In genomic region chr11:65988791-65989592, GRCh38 we compare ENCODE assay signal across 8 cellular contexts. TPM values are rescaled to one million over a fixed set of nuclear protein-coding genes. Genes with fewer than 3 reads are reported as not detected.
DNase-seq lines count a peak whose midpoint lies in the region; ATAC-seq and TF ChIP-seq lines count a peak whose summit lies in the region.

No MANE protein-coding gene starts in this region.

- ATAC-seq in HG02588 (IDR thresholded peaks at IDR 0.05; ENCODE audit: unreplicated experiment), result peak; percentile 88

- peaks cover 23% of the 10 kb centered on the region for H3K36me3 ChIP-seq in SJSA1
- H3K36me3 ChIP-seq in tibial artery, result peaks cover 0 to 2% (median 0%) of the 10 kb centered on the region in 3 donors

- no peaks in the 10 kb centered on the region for H3K4me1 ChIP-seq in SJSA1 (replicated peaks)
- H3K4me1 ChIP-seq in tibial artery, result peaks cover 0 to 17% (median 0%) of the 10 kb centered on the region in 4 donors

- no peak overlapping the region for H3K27ac ChIP-seq in SJSA1
- H3K27ac ChIP-seq in tibial artery, result peak overlapping the region in 1 of 2 donors; percentile 46

- H3K9me3 Mint-ChIP-seq in osteocyte (ENCODE audit: unreplicated experiment), result no peaks in the 10 kb centered on the region

- peak overlapping the region; percentile 73 for H3K27ac Mint-ChIP-seq in osteocyte (ENCODE audit: unreplicated experiment)

- peaks cover 5% of the 10 kb centered on the region for H3K4me1 Mint-ChIP-seq in osteocyte (ENCODE audit: unreplicated experiment)

- H3K27me3 ChIP-seq in SJSA1 (replicated peaks) (no peaks in the 10 kb centered on the region), tibial artery (no peaks in the 10 kb centered on the region)

- intact Hi-C loops in tibial artery (cut with DNase I; ENCODE audit: low total_unique reads), result loop anchor here (2.0 to 10.0 kb wide), 3 partner anchors 33 to 284 kb away; no protein-coding TSS in a partner anchor

- peak; percentile 91 for DNase-seq in GM04504 (ENCODE audit: low read depth)
- peak; percentile 78 for DNase-seq in NCI-H1048 (lab: John Stamatoyannopoulos, UW)
- peak; percentile 97 for DNase-seq in SJSA1 (ENCODE audit: low read depth in 1 of 2, low spot score in 2 of 2)
- peak; percentile 59 to 75 (median 66) for DNase-seq in activated naive CD4-positive, alpha-beta T cell (lab: John Stamatoyannopoulos, UW)
- DNase-seq in foreskin melanocyte, result peak; percentile 93
- DNase-seq in osteocyte (ENCODE audit: extremely low spot score, unreplicated experiment), result peak; percentile 95
- DNase-seq in tibial artery, result peak; percentile 93 to 95

- no peaks in the 10 kb centered on the region for H3K27me3 Mint-ChIP-seq in osteocyte (ENCODE audit: unreplicated experiment)

- H3K4me3 ChIP-seq in SJSA1, result no peak overlapping the region
- no peak overlapping the region for H3K4me3 ChIP-seq in tibial artery

- H3K36me3 Mint-ChIP-seq in osteocyte (ENCODE audit: unreplicated experiment), result peaks cover 5% of the 10 kb centered on the region

- H3K9me3 ChIP-seq in SJSA1 (replicated peaks) (no peaks in the 10 kb centered on the region), tibial artery (no peaks in the 10 kb centered on the region)

- H3K4me3 Mint-ChIP-seq in osteocyte (ENCODE audit: unreplicated experiment), result no peak overlapping the region

- TF ChIP-seq CTCF in osteocyte (IDR thresholded peaks at IDR 0.05) (peak; percentile 98), tibial artery (IDR thresholded peaks at IDR 0.05) (peak; percentile 90 to 99)

RNA-seq across cellular contexts. Expression of gene EIF1AD, which starts 13.0 kb away (rescaled TPM):
- 84.3 and 93.2 TPM in 2 replicates for total RNA-seq in SJSA1 (2014; rRNA removed; shearing (Covaris generic))
- total RNA-seq in osteocyte, result 34.6 and 38.1 TPM in 2 replicates

RNA-seq across cellular contexts. Expression of gene BANF1, which starts 13.3 kb away (rescaled TPM):
- 116 and 140 TPM in 2 replicates for total RNA-seq in SJSA1 (2014; rRNA removed; shearing (Covaris generic))
- total RNA-seq in osteocyte, result 207 and 216 TPM in 2 replicates

RNA-seq across cellular contexts. Expression of gene CST6, which starts 22.8 kb away (rescaled TPM):
- not detected in 2 replicates for total RNA-seq in SJSA1 (2014; rRNA removed; shearing (Covaris generic))
- total RNA-seq in osteocyte, result not detected in 2 replicates

RNA-seq across cellular contexts. Expression of gene SART1, which starts 27.5 kb away (rescaled TPM):
- 172 and 186 TPM in 2 replicates for total RNA-seq in SJSA1 (2014; rRNA removed; shearing (Covaris generic))
- total RNA-seq in osteocyte, result 45.5 and 55.9 TPM in 2 replicates

RNA-seq across cellular contexts. Expression of gene CATSPER1, which starts 37.3 kb away (rescaled TPM):
- 0.50 and 1.4 TPM in 2 replicates for total RNA-seq in SJSA1 (2014; rRNA removed; shearing (Covaris generic))
- total RNA-seq in osteocyte, result 0.54 and 1.1 TPM in 2 replicates
